Comparison of ENCODE assay signal across 5 cellular contexts in the genomic region with DNA sequence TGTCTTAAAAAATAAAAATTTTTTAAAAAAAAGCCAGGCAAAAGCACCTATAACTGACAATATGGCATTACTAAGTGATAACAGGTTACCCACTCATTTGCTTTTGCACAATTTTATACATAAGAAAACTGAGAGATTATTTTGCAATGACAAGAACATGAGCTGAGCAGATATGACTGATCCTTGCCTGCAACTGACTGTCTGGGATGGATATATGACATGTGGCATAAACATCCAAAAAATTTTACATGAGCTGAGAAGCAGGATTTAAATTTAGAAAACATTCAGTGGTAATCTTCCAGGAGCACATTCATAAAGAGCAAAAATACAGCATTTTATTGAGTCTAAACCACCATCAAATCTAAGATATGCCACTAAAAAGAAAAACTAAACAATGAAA.
"Had no signal": no experiment of that assay in that cellular context is flagged by ENCODE, and none has a peak within 500 bp of the region (broad histone marks: within the 10 kb centered on the region; RNA-seq: fewer than 3 reads in every experiment).

No MANE protein-coding gene starts in this region.

- DNase-seq: IMR-90, KBM-7, KG1 had no signal

- H3K27ac ChIP-seq: HL-60 had no signal

- H3K4me3 ChIP-seq: K562 had no signal
